ENCODE assay signal across 1 cellular context in the genomic region with DNA sequence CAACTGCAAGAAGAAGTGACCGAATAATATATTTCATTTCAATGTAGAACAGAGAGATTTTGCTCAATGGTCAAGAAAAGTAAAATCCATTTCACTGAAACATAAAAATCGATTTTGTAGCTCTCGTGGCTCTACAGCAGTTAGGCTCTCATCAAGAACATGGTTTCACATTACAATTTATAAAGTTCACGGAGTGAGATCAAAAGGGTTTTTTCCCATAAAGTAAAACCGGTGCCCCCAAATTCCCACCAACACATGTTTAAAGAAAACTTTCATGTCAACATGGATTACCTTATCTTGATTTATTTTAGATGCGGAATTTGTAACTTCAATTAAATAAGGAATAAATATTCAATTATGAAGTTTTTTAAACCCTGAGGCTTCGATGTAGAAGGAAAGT.
TF ChIP-seq lines count a peak whose summit lies in the region.

No MANE protein-coding gene starts in this region.

TF ChIP-seq in HEK293, 187 proteins besides CTCF, POLR2A, EP300 and RAD21 (continued from another document):
- TF ChIP-seq FEZF1 (tag by site-specific recombination; IDR thresholded peaks at IDR 0.05) (peak; percentile 24; the same call in 1 of the 2 replicates), ZFP3 (tag by site-specific recombination; IDR thresholded peaks at IDR 0.05; ENCODE audit: low read depth) (no peak), GFI1B (tag by site-specific recombination; IDR thresholded peaks at IDR 0.05) (no peak), ZNF350 (tag by site-specific recombination; IDR thresholded peaks at IDR 0.05) (no peak), ZNF292 (tag by site-specific recombination; IDR thresholded peaks at IDR 0.05; ENCODE audit: borderline replicate concordance, low read depth) (no peak), ZNF133 (tag by site-specific recombination; IDR thresholded peaks at IDR 0.05) (0 out of 2 replicates have a peak, but pooled peaks have one; percentile 43), ZNF768 (tag by site-specific recombination; IDR thresholded peaks at IDR 0.05) (no peak), ZNF366 (tag by site-specific recombination; conservative IDR thresholded peaks at IDR 0.05) (0 out of 2 replicates have a peak, but pooled peaks have one; percentile 29), GLIS2 (tag by site-specific recombination; IDR thresholded peaks at IDR 0.05) (no peak), SP2 (tag by site-specific recombination; IDR thresholded peaks at IDR 0.05) (no peak), IKZF3 (tag by site-specific recombination; IDR thresholded peaks at IDR 0.05) (peak; percentile 31; the same call in 1 of the 2 replicates), WT1 (tag by site-specific recombination; IDR thresholded peaks at IDR 0.05) (no peak), ZNF843 (tag by site-specific recombination; IDR thresholded peaks at IDR 0.05) (peak; percentile 86), ZNF394 (tag by site-specific recombination; IDR thresholded peaks at IDR 0.05; ENCODE audit: borderline replicate concordance) (no peak), SCRT2 (tag by site-specific recombination; IDR thresholded peaks at IDR 0.05) (no peak), ZXDB (tag by site-specific recombination; IDR thresholded peaks at IDR 0.05) (peak; percentile 54; the same call in 1 of the 2 replicates), ZNF571 (tag by site-specific recombination; IDR thresholded peaks at IDR 0.05) (no peak), TCF7L2 (IDR thresholded peaks at IDR 0.05; ENCODE audit: borderline replicate concordance, low read depth, low read length) (peak; percentile 91), ZNF214 (tag by site-specific recombination; IDR thresholded peaks at IDR 0.05; ENCODE audit: borderline replicate concordance) (no peak)
- TF ChIP-seq, protein P1, sequence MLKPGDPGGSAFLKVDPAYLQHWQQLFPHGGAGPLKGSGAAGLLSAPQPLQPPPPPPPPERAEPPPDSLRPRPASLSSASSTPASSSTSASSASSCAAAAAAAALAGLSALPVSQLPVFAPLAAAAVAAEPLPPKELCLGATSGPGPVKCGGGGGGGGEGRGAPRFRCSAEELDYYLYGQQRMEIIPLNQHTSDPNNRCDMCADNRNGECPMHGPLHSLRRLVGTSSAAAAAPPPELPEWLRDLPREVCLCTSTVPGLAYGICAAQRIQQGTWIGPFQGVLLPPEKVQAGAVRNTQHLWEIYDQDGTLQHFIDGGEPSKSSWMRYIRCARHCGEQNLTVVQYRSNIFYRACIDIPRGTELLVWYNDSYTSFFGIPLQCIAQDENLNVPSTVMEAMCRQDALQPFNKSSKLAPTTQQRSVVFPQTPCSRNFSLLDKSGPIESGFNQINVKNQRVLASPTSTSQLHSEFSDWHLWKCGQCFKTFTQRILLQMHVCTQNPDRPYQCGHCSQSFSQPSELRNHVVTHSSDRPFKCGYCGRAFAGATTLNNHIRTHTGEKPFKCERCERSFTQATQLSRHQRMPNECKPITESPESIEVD (tag by site-specific recombination; IDR thresholded peaks at IDR 0.05), result peak; percentile 86
- TF ChIP-seq, protein P2, sequence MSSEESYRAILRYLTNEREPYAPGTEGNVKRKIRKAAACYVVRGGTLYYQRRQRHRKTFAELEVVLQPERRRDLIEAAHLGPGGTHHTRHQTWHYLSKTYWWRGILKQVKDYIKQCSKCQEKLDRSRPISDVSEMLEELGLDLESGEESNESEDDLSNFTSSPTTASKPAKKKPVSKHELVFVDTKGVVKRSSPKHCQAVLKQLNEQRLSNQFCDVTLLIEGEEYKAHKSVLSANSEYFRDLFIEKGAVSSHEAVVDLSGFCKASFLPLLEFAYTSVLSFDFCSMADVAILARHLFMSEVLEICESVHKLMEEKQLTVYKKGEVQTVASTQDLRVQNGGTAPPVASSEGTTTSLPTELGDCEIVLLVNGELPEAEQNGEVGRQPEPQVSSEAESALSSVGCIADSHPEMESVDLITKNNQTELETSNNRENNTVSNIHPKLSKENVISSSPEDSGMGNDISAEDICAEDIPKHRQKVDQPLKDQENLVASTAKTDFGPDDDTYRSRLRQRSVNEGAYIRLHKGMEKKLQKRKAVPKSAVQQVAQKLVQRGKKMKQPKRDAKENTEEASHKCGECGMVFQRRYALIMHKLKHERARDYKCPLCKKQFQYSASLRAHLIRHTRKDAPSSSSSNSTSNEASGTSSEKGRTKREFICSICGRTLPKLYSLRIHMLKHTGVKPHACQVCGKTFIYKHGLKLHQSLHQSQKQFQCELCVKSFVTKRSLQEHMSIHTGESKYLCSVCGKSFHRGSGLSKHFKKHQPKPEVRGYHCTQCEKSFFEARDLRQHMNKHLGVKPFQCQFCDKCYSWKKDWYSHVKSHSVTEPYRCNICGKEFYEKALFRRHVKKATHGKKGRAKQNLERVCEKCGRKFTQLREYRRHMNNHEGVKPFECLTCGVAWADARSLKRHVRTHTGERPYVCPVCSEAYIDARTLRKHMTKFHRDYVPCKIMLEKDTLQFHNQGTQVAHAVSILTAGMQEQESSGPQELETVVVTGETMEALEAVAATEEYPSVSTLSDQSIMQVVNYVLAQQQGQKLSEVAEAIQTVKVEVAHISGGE (tag by site-specific recombination; conservative IDR thresholded peaks at IDR 0.05; ENCODE audit: low read depth), result no peak
- TF ChIP-seq, protein P3, sequence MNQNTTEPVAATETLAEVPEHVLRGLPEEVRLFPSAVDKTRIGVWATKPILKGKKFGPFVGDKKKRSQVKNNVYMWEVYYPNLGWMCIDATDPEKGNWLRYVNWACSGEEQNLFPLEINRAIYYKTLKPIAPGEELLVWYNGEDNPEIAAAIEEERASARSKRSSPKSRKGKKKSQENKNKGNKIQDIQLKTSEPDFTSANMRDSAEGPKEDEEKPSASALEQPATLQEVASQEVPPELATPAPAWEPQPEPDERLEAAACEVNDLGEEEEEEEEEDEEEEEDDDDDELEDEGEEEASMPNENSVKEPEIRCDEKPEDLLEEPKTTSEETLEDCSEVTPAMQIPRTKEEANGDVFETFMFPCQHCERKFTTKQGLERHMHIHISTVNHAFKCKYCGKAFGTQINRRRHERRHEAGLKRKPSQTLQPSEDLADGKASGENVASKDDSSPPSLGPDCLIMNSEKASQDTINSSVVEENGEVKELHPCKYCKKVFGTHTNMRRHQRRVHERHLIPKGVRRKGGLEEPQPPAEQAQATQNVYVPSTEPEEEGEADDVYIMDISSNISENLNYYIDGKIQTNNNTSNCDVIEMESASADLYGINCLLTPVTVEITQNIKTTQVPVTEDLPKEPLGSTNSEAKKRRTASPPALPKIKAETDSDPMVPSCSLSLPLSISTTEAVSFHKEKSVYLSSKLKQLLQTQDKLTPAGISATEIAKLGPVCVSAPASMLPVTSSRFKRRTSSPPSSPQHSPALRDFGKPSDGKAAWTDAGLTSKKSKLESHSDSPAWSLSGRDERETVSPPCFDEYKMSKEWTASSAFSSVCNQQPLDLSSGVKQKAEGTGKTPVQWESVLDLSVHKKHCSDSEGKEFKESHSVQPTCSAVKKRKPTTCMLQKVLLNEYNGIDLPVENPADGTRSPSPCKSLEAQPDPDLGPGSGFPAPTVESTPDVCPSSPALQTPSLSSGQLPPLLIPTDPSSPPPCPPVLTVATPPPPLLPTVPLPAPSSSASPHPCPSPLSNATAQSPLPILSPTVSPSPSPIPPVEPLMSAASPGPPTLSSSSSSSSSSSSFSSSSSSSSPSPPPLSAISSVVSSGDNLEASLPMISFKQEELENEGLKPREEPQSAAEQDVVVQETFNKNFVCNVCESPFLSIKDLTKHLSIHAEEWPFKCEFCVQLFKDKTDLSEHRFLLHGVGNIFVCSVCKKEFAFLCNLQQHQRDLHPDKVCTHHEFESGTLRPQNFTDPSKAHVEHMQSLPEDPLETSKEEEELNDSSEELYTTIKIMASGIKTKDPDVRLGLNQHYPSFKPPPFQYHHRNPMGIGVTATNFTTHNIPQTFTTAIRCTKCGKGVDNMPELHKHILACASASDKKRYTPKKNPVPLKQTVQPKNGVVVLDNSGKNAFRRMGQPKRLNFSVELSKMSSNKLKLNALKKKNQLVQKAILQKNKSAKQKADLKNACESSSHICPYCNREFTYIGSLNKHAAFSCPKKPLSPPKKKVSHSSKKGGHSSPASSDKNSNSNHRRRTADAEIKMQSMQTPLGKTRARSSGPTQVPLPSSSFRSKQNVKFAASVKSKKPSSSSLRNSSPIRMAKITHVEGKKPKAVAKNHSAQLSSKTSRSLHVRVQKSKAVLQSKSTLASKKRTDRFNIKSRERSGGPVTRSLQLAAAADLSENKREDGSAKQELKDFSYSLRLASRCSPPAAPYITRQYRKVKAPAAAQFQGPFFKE (tag by site-specific recombination; IDR thresholded peaks at IDR 0.05; ENCODE audit: borderline replicate concordance), result no peak
- TF ChIP-seq, protein P4, sequence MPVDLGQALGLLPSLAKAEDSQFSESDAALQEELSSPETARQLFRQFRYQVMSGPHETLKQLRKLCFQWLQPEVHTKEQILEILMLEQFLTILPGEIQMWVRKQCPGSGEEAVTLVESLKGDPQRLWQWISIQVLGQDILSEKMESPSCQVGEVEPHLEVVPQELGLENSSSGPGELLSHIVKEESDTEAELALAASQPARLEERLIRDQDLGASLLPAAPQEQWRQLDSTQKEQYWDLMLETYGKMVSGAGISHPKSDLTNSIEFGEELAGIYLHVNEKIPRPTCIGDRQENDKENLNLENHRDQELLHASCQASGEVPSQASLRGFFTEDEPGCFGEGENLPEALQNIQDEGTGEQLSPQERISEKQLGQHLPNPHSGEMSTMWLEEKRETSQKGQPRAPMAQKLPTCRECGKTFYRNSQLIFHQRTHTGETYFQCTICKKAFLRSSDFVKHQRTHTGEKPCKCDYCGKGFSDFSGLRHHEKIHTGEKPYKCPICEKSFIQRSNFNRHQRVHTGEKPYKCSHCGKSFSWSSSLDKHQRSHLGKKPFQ (tag by site-specific recombination; IDR thresholded peaks at IDR 0.05), result 0 out of 2 replicates have a peak, but pooled peaks have one; percentile 22
